Comparison of ENCODE assay signal across 9 cellular contexts in the genomic region with DNA sequence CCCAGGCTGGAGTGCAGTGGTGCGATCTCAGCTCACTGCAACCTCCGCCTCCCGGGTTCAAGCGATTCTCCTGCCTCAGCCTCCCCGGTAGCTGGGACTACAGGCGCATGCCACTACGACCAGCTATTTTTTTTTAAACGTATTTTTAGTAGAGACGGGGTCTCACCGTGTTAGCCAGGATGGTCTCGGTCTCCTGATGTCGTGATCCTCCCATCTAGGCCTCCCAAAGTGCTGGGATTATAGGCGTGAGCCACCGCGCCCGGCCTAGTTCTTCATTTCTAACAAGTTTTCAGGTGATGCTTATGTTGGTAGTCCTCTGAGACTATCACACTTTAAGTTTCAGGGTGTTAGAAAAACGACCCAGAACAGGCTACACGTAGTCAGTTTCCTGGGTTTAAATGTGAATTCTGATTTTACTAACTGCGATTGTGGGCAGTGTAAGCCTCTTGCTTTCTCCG. TPM values are rescaled to one million over a fixed set of nuclear protein-coding genes. Genes with fewer than 3 reads are reported as not detected.
DNase-seq lines count a peak whose midpoint lies in the region; ATAC-seq and TF ChIP-seq lines count a peak whose summit lies in the region.
"Not testable (repeated sequence)": the region's sequence is repeated elsewhere in the genome, so short reads cannot be mapped to it uniquely, and the experiment has no call there.
"Had no signal": no experiment of that assay in that cellular context is flagged by ENCODE, and none has a peak within 500 bp of the region (broad histone marks: within the 10 kb centered on the region; RNA-seq: fewer than 3 reads in every experiment).

No MANE protein-coding gene starts in this region.

- H3K79me2 ChIP-seq in SK-N-SH (ENCODE audit: insufficient read depth) = peaks cover 42% of the 10 kb centered on the region
- not testable (repeated sequence) for H3K79me2 ChIP-seq in neural progenitor cell (ENCODE audit: low read depth)

- not testable (repeated sequence) for TF ChIP-seq EP300 in SK-N-SH (IDR thresholded peaks at IDR 0.05; ENCODE audit: borderline replicate concordance in 1 of 2, low read depth in 1 of 2, low read length in 1 of 2)

- peak overlapping the region; percentile 95 for H2AFZ ChIP-seq in SK-N-SH (ENCODE audit: low read depth)
- not testable (repeated sequence) for H2AFZ ChIP-seq in neural progenitor cell (replicated peaks)

- not testable (repeated sequence) for H3K4me1 Mint-ChIP-seq in HFFc6 (ENCODE audit: low read depth); neural progenitor cell
- H3K4me1 Mint-ChIP-seq in activated naive CD8-positive, alpha-beta T cell treated with anti-CD3 and anti-CD28 coated beads, Interleukin-2, amount 10 ng/mL, durations not matched to agents 7 days and 5 days = peaks cover 16% of the 10 kb centered on the region

- H3K9me2 ChIP-seq in SK-N-SH = not testable (repeated sequence)

- 75% methylated on average over 20 of the region's 20 CpGs for WGBS in SK-N-SH (ENCODE audit: low lambda C conversion rate)

- H3K4me3 Mint-ChIP-seq in HFFc6 (peak overlapping the region; percentile 100), neural progenitor cell (peak overlapping the region; percentile 91)
- H3K4me3 Mint-ChIP-seq in activated naive CD8-positive, alpha-beta T cell treated with anti-CD3 and anti-CD28 coated beads, Interleukin-2, amount 10 ng/mL, durations not matched to agents 7 days and 5 days = peak overlapping the region; percentile 100

- not testable (repeated sequence) for H4K20me1 ChIP-seq in BLaER1; SK-N-SH (ENCODE audit: insufficient read depth); neural progenitor cell (ENCODE audit: low read depth)

- H3K36me3 Mint-ChIP-seq in HFFc6 (ENCODE audit: low read depth); activated naive CD8-positive, alpha-beta T cell treated with anti-CD3 and anti-CD28 coated beads, Interleukin-2, amount 10 ng/mL, durations not matched to agents 7 days and 5 days; neural progenitor cell: not testable (repeated sequence)

- DNase-seq in HFFc6; SK-N-SH; activated naive CD8-positive, alpha-beta T cell treated with anti-CD3 and anti-CD28 coated beads, Interleukin-2, amount 10 ng/mL, durations not matched to agents 7 days and 5 days; neural progenitor cell (ENCODE audit: low spot score): not testable (repeated sequence)
- DNase-seq in substantia nigra (lab: John Stamatoyannopoulos, UW) = peak in 1 of 49 donors; percentile 19

- H3K4me2 ChIP-seq in BLaER1 (peak overlapping the region; percentile 93), SK-N-SH (peak overlapping the region; percentile 73)
- not testable (repeated sequence) for H3K4me2 ChIP-seq in neural progenitor cell

- peaks cover 15% of the 10 kb centered on the region for H3K9me3 ChIP-seq in BLaER1
- not testable (repeated sequence) for H3K9me3 ChIP-seq in SK-N-SH; endocrine pancreas (ENCODE audit: control insufficient read depth, low read length); iPS-20b (ENCODE audit: insufficient read depth, low read depth, low read length); neural progenitor cell (ENCODE audit: low read depth)

- TF ChIP-seq RAD21 in SK-N-SH (IDR thresholded peaks at IDR 0.05; ENCODE audit: low read length) = not testable (repeated sequence)

- H3K36me3 ChIP-seq in BLaER1 = peaks cover 18% of the 10 kb centered on the region
- H3K36me3 ChIP-seq in SK-N-SH (replicated peaks in 1 of 2; ENCODE audit: control insufficient read depth in 1 of 2, insufficient read depth in 2 of 2, low read length in 1 of 2) = peaks cover 11 to 19% of the 10 kb centered on the region in 2 experiments
- not testable (repeated sequence) for H3K36me3 ChIP-seq in endocrine pancreas (ENCODE audit: control insufficient read depth, insufficient read depth, low read length); neural progenitor cell
- H3K36me3 ChIP-seq in iPS-20b (ENCODE audit: insufficient read depth, low read depth, low read length) = peaks cover 14% of the 10 kb centered on the region

- peak overlapping the region; percentile 86 for H3K4me3 ChIP-seq in BLaER1
- peak overlapping the region; percentile 68 to 80 for H3K4me3 ChIP-seq in SK-N-SH (ENCODE audit: low read depth in 2 of 2, low read length in 1 of 2)
- H3K4me3 ChIP-seq in endocrine pancreas (ENCODE audit: control insufficient read depth, insufficient read depth, low read length) = peak overlapping the region; percentile 22
- H3K4me3 ChIP-seq in iPS-20b (ENCODE audit: low read length) = peak overlapping the region; percentile 81; the same call in 1 of the 2 replicates
- peak overlapping the region; percentile 47 for H3K4me3 ChIP-seq in neural progenitor cell

- H3K4me1 ChIP-seq in BLaER1 = peaks cover 32% of the 10 kb centered on the region
- peaks cover 6 to 15% of the 10 kb centered on the region in 2 experiments; a peak in 3 of 4 replicates for H3K4me1 ChIP-seq in SK-N-SH (ENCODE audit: control insufficient read depth in 1 of 2, insufficient read depth in 2 of 2, low read depth in 1 of 2, low read length in 1 of 2)
- H3K4me1 ChIP-seq in endocrine pancreas (ENCODE audit: control insufficient read depth, insufficient read depth, low read length) = not testable (repeated sequence)
- peaks cover 30% of the 10 kb centered on the region for H3K4me1 ChIP-seq in iPS-20b (ENCODE audit: insufficient read depth, low read length)
- peaks cover 31% of the 10 kb centered on the region for H3K4me1 ChIP-seq in neural progenitor cell

- H3K27me3 ChIP-seq in BLaER1; SK-N-SH (ENCODE audit: insufficient read depth); endocrine pancreas (ENCODE audit: control insufficient read depth, insufficient read depth, low read length); iPS-20b (ENCODE audit: insufficient read depth, low read length); neural progenitor cell: not testable (repeated sequence)

- POLR2A ChIA-PET in SK-N-SH (lab: Yijun Ruan, JAX); activated naive CD8-positive, alpha-beta T cell treated with anti-CD3 and anti-CD28 coated beads, Interleukin-2, amount 10 ng/mL, durations not matched to agents 7 days and 5 days (lab: Charles Lee): not testable (repeated sequence)

- TF ChIP-seq CTCF in HFFc6 (IDR thresholded peaks at IDR 0.05); SK-N-SH (IDR thresholded peaks at IDR 0.05); neural progenitor cell (IDR thresholded peaks at IDR 0.05): not testable (repeated sequence)

- not testable (repeated sequence) for H3K27me3 Mint-ChIP-seq in HFFc6 (ENCODE audit: insufficient read depth); activated naive CD8-positive, alpha-beta T cell treated with anti-CD3 and anti-CD28 coated beads, Interleukin-2, amount 10 ng/mL, durations not matched to agents 7 days and 5 days; neural progenitor cell (ENCODE audit: insufficient read depth, low read depth)

- H3F3A ChIP-seq in SK-N-SH (replicated peaks; ENCODE audit: insufficient read depth) = not testable (repeated sequence)
- peaks cover 31% of the 10 kb centered on the region for H3F3A ChIP-seq in neural progenitor cell (ENCODE audit: low read depth)

- peak overlapping the region; percentile 97; the same call in 1 of the 2 replicates for H3K27ac ChIP-seq in BLaER1
- H3K27ac ChIP-seq in SK-N-SH (ENCODE audit: low read depth in 2 of 2, low read length in 1 of 2) = peak overlapping the region; percentile 63 to 88; a peak in 2 of 4 replicates
- peak overlapping the region; percentile 8 for H3K27ac ChIP-seq in iPS-20b (ENCODE audit: low read length)
- not testable (repeated sequence) for H3K27ac ChIP-seq in neural progenitor cell
- H3K27ac ChIP-seq in substantia nigra (ENCODE audit: low read depth, low read length, poor library complexity, severe bottlenecking) = peak overlapping the region; percentile 73

- CTCF ChIA-PET in SK-N-SH (lab: Yijun Ruan, JAX) = interaction anchor here (1.3 kb wide), 1 partner anchor 27 kb away, joined by 6 read pairs; no protein-coding TSS in a partner anchor

- H3K9me3 Mint-ChIP-seq in HFFc6; activated naive CD8-positive, alpha-beta T cell treated with anti-CD3 and anti-CD28 coated beads, Interleukin-2, amount 10 ng/mL, durations not matched to agents 7 days and 5 days; neural progenitor cell: not testable (repeated sequence)

- not testable (repeated sequence) for ATAC-seq in activated naive CD8-positive, alpha-beta T cell treated with anti-CD3 and anti-CD28 coated beads, Interleukin-2, amount 10 ng/mL, durations not matched to agents 7 days and 5 days (ENCODE audit: low read depth)

- H3K27ac Mint-ChIP-seq in HFFc6 = peak overlapping the region; percentile 99
- H3K27ac Mint-ChIP-seq in activated naive CD8-positive, alpha-beta T cell treated with anti-CD3 and anti-CD28 coated beads, Interleukin-2, amount 10 ng/mL, durations not matched to agents 7 days and 5 days = peak overlapping the region; percentile 99
- H3K27ac Mint-ChIP-seq in neural progenitor cell = not testable (repeated sequence)

- H3K9ac ChIP-seq in BLaER1 = peak overlapping the region; percentile 95; the same call in 1 of the 2 replicates
- H3K9ac ChIP-seq in SK-N-SH = peak overlapping the region; percentile 78; the same call in 1 of the 2 replicates
- H3K9ac ChIP-seq in endocrine pancreas (ENCODE audit: control insufficient read depth, insufficient read depth, low read length); neural progenitor cell: not testable (repeated sequence)
- peak overlapping the region; percentile 80; the same call in 1 of the 2 replicates for H3K9ac ChIP-seq in iPS-20b (ENCODE audit: low read depth, low read length)

RNA-seq across cellular contexts. Expression of a gene that starts 0.4 kb away (rescaled TPM):
- 10 to 100 TPM; 55.2 to 66.6 (median 63.5) TPM for total RNA-seq in HFFc6 (2021; fragmentation: NEBNext Ultra II Directional; extraction: Animal tissue kit (Norgen Biotek cat#: 25700))
- polyA plus RNA-seq in SK-N-SH (2012; rRNA removed) = 27.5 and 35.4 TPM in 2 replicates
- polyA plus RNA-seq in SK-N-SH (2012; cell fraction: cytosol; rRNA removed) = 42.2 and 52.2 TPM in 2 replicates
- polyA plus RNA-seq in SK-N-SH (2012; cell fraction: nucleus; rRNA removed) = 12.3 and 19.9 TPM in 2 replicates
- 10 to 100 TPM; 38.1 to 41.8 TPM for total RNA-seq in activated naive CD8-positive, alpha-beta T cell treated with anti-CD3 and anti-CD28 coated beads, Interleukin-2, amount 10 ng/mL, durations not matched to agents 7 days and 5 days
- total RNA-seq in neural progenitor cell (ENCODE audit: low replicate concordance) = 6.4 and 13.6 TPM in 2 replicates

RNA-seq across cellular contexts. Expression of a gene that starts 7.4 kb away (rescaled TPM):
- total RNA-seq in HFFc6 (2021; fragmentation: NEBNext Ultra II Directional; extraction: Animal tissue kit (Norgen Biotek cat#: 25700)) = not detected
- polyA plus RNA-seq in SK-N-SH (2012; rRNA removed) = not detected in 2 replicates
- not detected in 2 replicates for polyA plus RNA-seq in SK-N-SH (2012; cell fraction: cytosol; rRNA removed)
- not detected in 2 replicates for polyA plus RNA-seq in SK-N-SH (2012; cell fraction: nucleus; rRNA removed)
- not detected for total RNA-seq in activated naive CD8-positive, alpha-beta T cell treated with anti-CD3 and anti-CD28 coated beads, Interleukin-2, amount 10 ng/mL, durations not matched to agents 7 days and 5 days
- total RNA-seq in neural progenitor cell (ENCODE audit: low replicate concordance) = not detected in 2 replicates
- total RNA-seq: HT1080 had no signal

RNA-seq across cellular contexts. Expression of a gene that starts 35.5 kb away (rescaled TPM):
- total RNA-seq in HFFc6 (2021; fragmentation: NEBNext Ultra II Directional; extraction: Animal tissue kit (Norgen Biotek cat#: 25700)) = 10 to 100 TPM; 36.9 to 50.2 (median 40.7) TPM
- 9.7 and 11.6 TPM in 2 replicates for polyA plus RNA-seq in SK-N-SH (2012; rRNA removed)
- 16.5 and 23.7 TPM in 2 replicates for polyA plus RNA-seq in SK-N-SH (2012; cell fraction: cytosol; rRNA removed)
- 4.8 and 9.8 TPM in 2 replicates for polyA plus RNA-seq in SK-N-SH (2012; cell fraction: nucleus; rRNA removed)
- 10 to 100 TPM; 63.7 to 66.5 TPM for total RNA-seq in activated naive CD8-positive, alpha-beta T cell treated with anti-CD3 and anti-CD28 coated beads, Interleukin-2, amount 10 ng/mL, durations not matched to agents 7 days and 5 days
- 56.5 and 86.6 TPM in 2 replicates for total RNA-seq in neural progenitor cell (ENCODE audit: low replicate concordance)

RNA-seq across cellular contexts. Expression of a gene that starts 35.6 kb away (rescaled TPM):
- total RNA-seq in HFFc6 (2021; fragmentation: NEBNext Ultra II Directional; extraction: Animal tissue kit (Norgen Biotek cat#: 25700)) = 10 to 100 TPM; 10.2 to 13.6 (median 12.1) TPM
- polyA plus RNA-seq in SK-N-SH (2012; rRNA removed) = 24.8 and 36.1 TPM in 2 replicates
- polyA plus RNA-seq in SK-N-SH (2012; cell fraction: cytosol; rRNA removed) = 21.0 and 21.2 TPM in 2 replicates
- 64.2 and 111 TPM in 2 replicates for polyA plus RNA-seq in SK-N-SH (2012; cell fraction: nucleus; rRNA removed)
- 10 to 100 TPM; 24.4 to 24.7 TPM for total RNA-seq in activated naive CD8-positive, alpha-beta T cell treated with anti-CD3 and anti-CD28 coated beads, Interleukin-2, amount 10 ng/mL, durations not matched to agents 7 days and 5 days
- 28.3 and 47.4 TPM in 2 replicates for total RNA-seq in neural progenitor cell (ENCODE audit: low replicate concordance)

RNA-seq across cellular contexts. Expression of a gene that starts 39.1 kb away (rescaled TPM):
- 10 to 100 TPM; 42.7 to 55.2 (median 45.7) TPM for total RNA-seq in HFFc6 (2021; fragmentation: NEBNext Ultra II Directional; extraction: Animal tissue kit (Norgen Biotek cat#: 25700))
- 9.0 and 9.4 TPM in 2 replicates for polyA plus RNA-seq in SK-N-SH (2012; rRNA removed)
- polyA plus RNA-seq in SK-N-SH (2012; cell fraction: cytosol; rRNA removed) = 11.2 and 12.1 TPM in 2 replicates
- 6.1 and 9.9 TPM in 2 replicates for polyA plus RNA-seq in SK-N-SH (2012; cell fraction: nucleus; rRNA removed)
- 100 to 1,000 TPM; 101 to 121 TPM for total RNA-seq in activated naive CD8-positive, alpha-beta T cell treated with anti-CD3 and anti-CD28 coated beads, Interleukin-2, amount 10 ng/mL, durations not matched to agents 7 days and 5 days
- total RNA-seq in neural progenitor cell (ENCODE audit: low replicate concordance) = 22.3 and 35.3 TPM in 2 replicates

Comparison
In these comparisons a context has a peak if more than half of its experiments do, and no peak if none do; other contexts are left out.
1. H3K4me3 ChIP-seq: peak in every context shown above with its lines; median percentile 86 in BLaER1; 81 in iPS-20b; 74 in SK-N-SH; 47 in neural progenitor cell; 22 in endocrine pancreas.